In genomic region chr18:11849845-11850747, GRCh38 we compare ENCODE assay signal across 8 cellular contexts. TPM values are rescaled to one million over a fixed set of nuclear protein-coding genes. Genes with fewer than 3 reads are reported as not detected.
A peak's percentile ranks its signal among the peaks of the same experiment; 100 is the strongest.
DNase-seq lines count a peak whose midpoint lies in the region; ATAC-seq and TF ChIP-seq lines count a peak whose summit lies in the region.

No MANE protein-coding gene starts in this region.

- H3K4me3 Mint-ChIP-seq in activated T-helper 2 cell treated with anti-CD3 and anti-CD28 coated beads, Interferon-gamma antibody, Interleukin-2, Interleukin-4, amounts not matched to agents 10 μg/mL and 5 μg/mL and 100 μg/mL, durations not matched to agents 14 hours and 24 hours and 36 hours (ENCODE audit: low read depth) = peak overlapping the region; percentile 100
- H3K4me3 Mint-ChIP-seq in nephron progenitor cell = peak overlapping the region; percentile 99
- peak overlapping the region; percentile 96 to 100 for H3K4me3 Mint-ChIP-seq in stimulated activated naive B cell treated with anti-CD40 and anti-IgM and Interleukin-4, amounts not matched to agents 10 μg/mL and 1 μg/mL and 100 μg/mL, for 72 hours

- BruUV-seq in HCT116 (replicated peaks; lab: Mats Ljungman, UMichigan) = no TSS peak
- no TSS peak for BruUV-seq in PC-9 (replicated peaks; lab: Mats Ljungman, UMichigan)

- H3K9me3 ChIP-seq in HCT116 (ENCODE audit: control insufficient read depth in 1 of 2, insufficient read depth in 1 of 2, low read depth in 1 of 2, low read length in 2 of 2) (no peaks in the 10 kb centered on the region), PC-9 (ENCODE audit: insufficient read depth, low read depth) (no peaks in the 10 kb centered on the region)

- H3K27me3 ChIP-seq in HCT116 (ENCODE audit: insufficient read depth, low read length) (no peaks in the 10 kb centered on the region), PC-9 (ENCODE audit: insufficient read depth, low read depth) (no peaks in the 10 kb centered on the region)

- peak overlapping the region; percentile 84 for H3K9ac ChIP-seq in HCT116 (ENCODE audit: low read length)

- CTCF ChIA-PET in HCT116 (lab: Charles Lee) (no interaction called here), PC-9 (lab: Charles Lee) (no interaction called here)

- H3K4me2 ChIP-seq in HCT116 (ENCODE audit: low read length) = peak overlapping the region; percentile 87
- H3K4me2 ChIP-seq in PC-9 = peak overlapping the region; percentile 100

- H3K4me1 ChIP-seq in HCT116 (ENCODE audit: control insufficient read depth in 1 of 2, insufficient read depth in 2 of 2, low read length in 2 of 2) (peaks cover 18 to 40% of the 10 kb centered on the region in 2 experiments), PC-9 (replicated peaks; ENCODE audit: insufficient read depth) (peaks cover 34% of the 10 kb centered on the region)

- ATAC-seq in HCT116 = peak; percentile 60
- peak; percentile 2 to 10 for ATAC-seq in stimulated activated naive B cell treated with anti-CD40 and anti-IgM and Interleukin-4, amounts not matched to agents 10 μg/mL and 1 μg/mL and 100 μg/mL, for 72 hours (replicated peaks)
- ATAC-seq in GM21423 (IDR thresholded peaks at IDR 0.05; ENCODE audit: unreplicated experiment) = no peak

- H3K27me3 Mint-ChIP-seq in activated T-helper 2 cell treated with anti-CD3 and anti-CD28 coated beads, Interferon-gamma antibody, Interleukin-2, Interleukin-4, amounts not matched to agents 10 μg/mL and 5 μg/mL and 100 μg/mL, durations not matched to agents 14 hours and 24 hours and 36 hours (ENCODE audit: low read depth) = no peaks in the 10 kb centered on the region
- peaks cover 4% of the 10 kb centered on the region for H3K27me3 Mint-ChIP-seq in nephron progenitor cell (ENCODE audit: low read depth, poor library complexity)
- no peaks in the 10 kb centered on the region for H3K27me3 Mint-ChIP-seq in stimulated activated naive B cell treated with anti-CD40 and anti-IgM and Interleukin-4, amounts not matched to agents 10 μg/mL and 1 μg/mL and 100 μg/mL, for 72 hours

- intact Hi-C loops in HCT116 (cut with micrococcal nuclease) (loop anchor here (2.0 kb wide), 2 partner anchors 59 to 131 kb away; partner anchors contain the start of genes IMPA2 and MPPE1), PC-9 (cut with micrococcal nuclease; ENCODE audit: unreplicated experiment) (loop anchor here (1.0 kb wide), 1 partner anchor 22 kb away; no protein-coding TSS in a partner anchor)
- intact Hi-C loops in activated T-helper 2 cell treated with anti-CD3 and anti-CD28 coated beads, Interferon-gamma antibody, Interleukin-2, Interleukin-4, amounts not matched to agents 10 μg/mL and 5 μg/mL and 100 μg/mL, durations not matched to agents 14 hours and 24 hours and 36 hours (cut with micrococcal nuclease) = loop anchor here (2.0 to 10.0 kb wide), 3 partner anchors 59 to 852 kb away; partner anchors contain the start of genes CEP76, MPPE1 and PSMG2

- peaks cover 26% of the 10 kb centered on the region for H3K4me1 Mint-ChIP-seq in activated T-helper 2 cell treated with anti-CD3 and anti-CD28 coated beads, Interferon-gamma antibody, Interleukin-2, Interleukin-4, amounts not matched to agents 10 μg/mL and 5 μg/mL and 100 μg/mL, durations not matched to agents 14 hours and 24 hours and 36 hours (ENCODE audit: low read depth)
- peaks cover 47% of the 10 kb centered on the region for H3K4me1 Mint-ChIP-seq in nephron progenitor cell
- H3K4me1 Mint-ChIP-seq in stimulated activated naive B cell treated with anti-CD40 and anti-IgM and Interleukin-4, amounts not matched to agents 10 μg/mL and 1 μg/mL and 100 μg/mL, for 72 hours = peaks cover 8 to 17% of the 10 kb centered on the region in 2 donors

- H3K36me3 ChIP-seq in HCT116 (ENCODE audit: control insufficient read depth in 1 of 2, insufficient read depth in 2 of 2, low read length in 2 of 2) (no peaks in the 10 kb centered on the region), PC-9 (ENCODE audit: low read depth) (no peaks in the 10 kb centered on the region)

- H3K9me3 Mint-ChIP-seq in activated T-helper 2 cell treated with anti-CD3 and anti-CD28 coated beads, Interferon-gamma antibody, Interleukin-2, Interleukin-4, amounts not matched to agents 10 μg/mL and 5 μg/mL and 100 μg/mL, durations not matched to agents 14 hours and 24 hours and 36 hours = no peaks in the 10 kb centered on the region
- no peaks in the 10 kb centered on the region for H3K9me3 Mint-ChIP-seq in nephron progenitor cell
- H3K9me3 Mint-ChIP-seq in stimulated activated naive B cell treated with anti-CD40 and anti-IgM and Interleukin-4, amounts not matched to agents 10 μg/mL and 1 μg/mL and 100 μg/mL, for 72 hours = no peaks in the 10 kb centered on the region

- H3K9me2 ChIP-seq in HCT116 (ENCODE audit: insufficient read depth) = no peaks in the 10 kb centered on the region; the same call in 1 of the 2 replicates
- H3K9me2 ChIP-seq in PC-9 (ENCODE audit: insufficient read depth) = no peaks in the 10 kb centered on the region

- H4K20me1 ChIP-seq in HCT116 (ENCODE audit: insufficient read depth) (no peaks in the 10 kb centered on the region), PC-9 (ENCODE audit: insufficient read depth) (peaks cover 10% of the 10 kb centered on the region; the same call in 1 of the 2 replicates)

- peak overlapping the region; percentile 100 for H3K27ac Mint-ChIP-seq in activated T-helper 2 cell treated with anti-CD3 and anti-CD28 coated beads, Interferon-gamma antibody, Interleukin-2, Interleukin-4, amounts not matched to agents 10 μg/mL and 5 μg/mL and 100 μg/mL, durations not matched to agents 14 hours and 24 hours and 36 hours
- H3K27ac Mint-ChIP-seq in nephron progenitor cell = peak overlapping the region; percentile 100
- peak overlapping the region; percentile 99 for H3K27ac Mint-ChIP-seq in stimulated activated naive B cell treated with anti-CD40 and anti-IgM and Interleukin-4, amounts not matched to agents 10 μg/mL and 1 μg/mL and 100 μg/mL, for 72 hours

- RAD21 ChIA-PET in HCT116 (lab: Charles Lee; ENCODE audit: low non-redundant PET in 1 of 2, low total read pairs in 2 of 2, uncharacterized antibody in 2 of 2, unreplicated experiment in 2 of 2) = interaction anchor here in 1 of 2 experiments (1.0 kb wide), 1 partner anchor 53 kb away, joined by 3 read pairs; no protein-coding TSS in a partner anchor

- H2AFZ ChIP-seq in HCT116 (ENCODE audit: low read depth, low read length, poor library complexity, severe bottlenecking) (peak overlapping the region; percentile 89), PC-9 (peak overlapping the region; percentile 76)

- H3F3A ChIP-seq in PC-9 (ENCODE audit: insufficient read depth, low read depth) = peaks cover 30% of the 10 kb centered on the region

- H3K4me3 ChIP-seq in HCT116 (replicated peaks in 1 of 2; ENCODE audit: low read depth in 1 of 2, low read length in 2 of 2) = peak overlapping the region; percentile 82 to 99
- peak overlapping the region; percentile 98 for H3K4me3 ChIP-seq in PC-9
- H3K4me3 ChIP-seq in fibroblast of pulmonary artery (replicated peaks; ENCODE audit: low read depth, low read length) = peak overlapping the region; percentile 100

- H3K79me2 ChIP-seq in HCT116 (ENCODE audit: insufficient read depth, low read length) (peaks cover 23% of the 10 kb centered on the region), PC-9 (ENCODE audit: low read depth) (peaks cover 39% of the 10 kb centered on the region)

- DNase-seq in HCT116 (ENCODE audit: low read depth, low spot score) (peak; percentile 68), PC-9 (peak; percentile 93), fibroblast of pulmonary artery (ENCODE audit: low read depth) (peak; percentile 95), nephron progenitor cell (peak; percentile 26)
- DNase-seq in activated T-helper 2 cell treated with anti-CD3 and anti-CD28 coated beads, Interferon-gamma antibody, Interleukin-2, Interleukin-4, amounts not matched to agents 10 μg/mL and 5 μg/mL and 100 μg/mL, durations not matched to agents 14 hours and 24 hours and 36 hours (ENCODE audit: low spot score) = peak; percentile 36
- DNase-seq in stimulated activated naive B cell treated with anti-CD40 and anti-IgM and Interleukin-4, amounts not matched to agents 10 μg/mL and 1 μg/mL and 100 μg/mL, for 72 hours = peak; percentile 23

- TF ChIP-seq CTCF in 22Rv1 (IDR thresholded peaks at IDR 0.05) (no peak), HCT116 (IDR thresholded peaks at IDR 0.05 in 2 of 3, conservative IDR thresholded peaks at IDR 0.05 in 1 of 3; ENCODE audit: borderline replicate concordance in 1 of 3, insufficient read depth in 1 of 3, low read depth in 2 of 3, low read length in 2 of 3) (no peak), PC-9 (conservative IDR thresholded peaks at IDR 0.05) (no peak), fibroblast of pulmonary artery (IDR thresholded peaks at IDR 0.05; ENCODE audit: low read length, missing control alignments) (no peak), nephron progenitor cell (IDR thresholded peaks at IDR 0.05) (no peak)

- POLR2A ChIA-PET in HCT116 (lab: Charles Lee) = interaction anchor here (0.7 to 0.9 kb wide), 2 partner anchors 11 to 199 kb away, joined by 3 read pairs; no protein-coding TSS in a partner anchor
- POLR2A ChIA-PET in PC-9 (lab: Charles Lee; ENCODE audit: unreplicated experiment) = interaction anchor here (0.5 to 0.7 kb wide), 4 partner anchors 18 to 558 kb away, joined by 3 to 11 read pairs (median 5); partner anchors contain the start of gene PRELID3A

- TF ChIP-seq POLR2A in HCT116 (IDR thresholded peaks at IDR 0.05; ENCODE audit: borderline replicate concordance, extremely low read depth, insufficient read depth, insufficient read length) = no peak

- H3K27ac ChIP-seq in 22Rv1 (peak overlapping the region; percentile 61; the same call in 1 of the 2 replicates), HCT116 (ENCODE audit: low read depth, low read length) (peak overlapping the region; percentile 32), PC-9 (peak overlapping the region; percentile 83)

- no peak for TF ChIP-seq RAD21 in HCT116 (IDR thresholded peaks at IDR 0.05; ENCODE audit: low read depth)

- peaks cover 9% of the 10 kb centered on the region for H3K36me3 Mint-ChIP-seq in activated T-helper 2 cell treated with anti-CD3 and anti-CD28 coated beads, Interferon-gamma antibody, Interleukin-2, Interleukin-4, amounts not matched to agents 10 μg/mL and 5 μg/mL and 100 μg/mL, durations not matched to agents 14 hours and 24 hours and 36 hours (ENCODE audit: low read depth)
- peaks cover under 1% of the 10 kb centered on the region for H3K36me3 Mint-ChIP-seq in nephron progenitor cell (ENCODE audit: low read depth)
- H3K36me3 Mint-ChIP-seq in stimulated activated naive B cell treated with anti-CD40 and anti-IgM and Interleukin-4, amounts not matched to agents 10 μg/mL and 1 μg/mL and 100 μg/mL, for 72 hours = peaks cover 4 to 10% of the 10 kb centered on the region in 2 donors

RNA-seq across cellular contexts. Expression of gene CHMP1B, which starts 1.1 kb away (rescaled TPM):
- total RNA-seq in HCT116 (2021; ENCODE audit: unreplicated experiment) (30.3 TPM), PC-9 (2021) (68.0 and 73.6 TPM in 2 replicates)
- 31.1 and 43.8 TPM in 2 replicates for polyA plus RNA-seq in HCT116 (2012)
- total RNA-seq in activated T-helper 2 cell treated with anti-CD3 and anti-CD28 coated beads, Interferon-gamma antibody, Interleukin-2, Interleukin-4, amounts not matched to agents 10 μg/mL and 5 μg/mL and 100 μg/mL, durations not matched to agents 14 hours and 24 hours and 36 hours = 27.3 and 28.3 TPM in 2 replicates

RNA-seq across cellular contexts. Expression of gene MPPE1, which starts 58.0 kb away (rescaled TPM):
- total RNA-seq in HCT116 (2021; ENCODE audit: unreplicated experiment) (21.4 TPM), PC-9 (2021) (40.7 and 54.9 TPM in 2 replicates)
- polyA plus RNA-seq in HCT116 (2012) = 12.1 and 12.4 TPM in 2 replicates
- total RNA-seq in activated T-helper 2 cell treated with anti-CD3 and anti-CD28 coated beads, Interferon-gamma antibody, Interleukin-2, Interleukin-4, amounts not matched to agents 10 μg/mL and 5 μg/mL and 100 μg/mL, durations not matched to agents 14 hours and 24 hours and 36 hours = 37.5 and 40.6 TPM in 2 replicates

Comparison
In these comparisons a context has a peak if more than half of its experiments do, and no peak if none do; other contexts are left out.
1. H3K27ac ChIP-seq: peak in every context shown above with its lines; median percentile 83 in PC-9; 61 in 22Rv1; 32 in HCT116.
2. DNase-seq: peak in every context shown above with its lines; median percentile 95 in fibroblast of pulmonary artery; 93 in PC-9; 68 in HCT116; 36 in activated T-helper 2 cell treated with anti-CD3 and anti-CD28 coated beads, Interferon-gamma antibody, Interleukin-2, Interleukin-4, amounts not matched to agents 10 μg/mL and 5 μg/mL and 100 μg/mL, durations not matched to agents 14 hours and 24 hours and 36 hours; 26 in nephron progenitor cell; 23 in stimulated activated naive B cell treated with anti-CD40 and anti-IgM and Interleukin-4, amounts not matched to agents 10 μg/mL and 1 μg/mL and 100 μg/mL, for 72 hours.